23 cellular contexts compared by ENCODE assay signal in the genomic region with DNA sequence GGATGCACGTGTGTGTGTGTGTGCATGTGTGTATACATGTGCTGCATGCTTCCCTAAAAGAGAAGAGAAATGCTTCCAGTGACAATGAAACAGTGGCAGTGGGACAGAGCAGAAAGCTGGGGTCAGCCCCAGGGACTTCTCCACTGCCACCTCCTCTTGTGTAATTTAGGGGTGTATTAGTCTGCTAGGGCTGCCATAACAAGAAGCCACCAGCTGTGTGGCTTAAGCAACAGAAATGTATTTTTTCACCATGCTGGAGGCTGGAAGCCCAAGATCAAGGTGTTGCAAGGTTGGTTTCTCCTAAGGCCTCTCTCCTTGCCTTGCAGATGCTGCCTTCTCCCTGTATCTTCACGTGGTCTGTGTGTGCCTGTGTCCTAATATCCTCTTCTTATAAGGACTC.
"Had no signal": no experiment of that assay in that cellular context is flagged by ENCODE, and none has a peak within 500 bp of the region (broad histone marks: within the 10 kb centered on the region; RNA-seq: fewer than 3 reads in every experiment).

No MANE protein-coding gene starts in this region.

- H3K4me1 ChIP-seq: prostate gland, upper lobe of right lung had no signal

- H3K4me3 Mint-ChIP-seq: naive thymus-derived CD8-positive, alpha-beta T cell; stimulated activated naive CD8-positive, alpha-beta T cell treated with anti-CD3 and anti-CD28 coated beads, Interleukin-15, amount 100 ng/mL, for 72 hours had no signal

- H3K27ac ChIP-seq: esophagus squamous epithelium, prostate gland, suprapubic skin, upper lobe of right lung had no signal

- H3K9me3 ChIP-seq: esophagus squamous epithelium, prostate gland, suprapubic skin, transverse colon, upper lobe of right lung, uterus had no signal

- H3K27me3 ChIP-seq: esophagus squamous epithelium, heart right ventricle, suprapubic skin, transverse colon, upper lobe of right lung, uterus had no signal

- H3K4me3 ChIP-seq: coronary artery, esophagus squamous epithelium, heart right ventricle, lung, prostate gland, skin epidermis, suprapubic skin, transverse colon, upper lobe of right lung, uterus had no signal

- ATAC-seq: naive thymus-derived CD8-positive, alpha-beta T cell had no signal

- H3K36me3 ChIP-seq: esophagus squamous epithelium, heart right ventricle, prostate gland, suprapubic skin, transverse colon, upper lobe of right lung, uterus had no signal

- DNase-seq: dermis blood vessel endothelial cell; effector memory CD4-positive, alpha-beta T cell; esophagus squamous epithelium; foreskin melanocyte; glutamatergic neuron; heart right ventricle; hippocampal formation; mesendoderm; naive thymus-derived CD8-positive, alpha-beta T cell; right cardiac atrium; stimulated activated CD4-positive, alpha-beta T cell treated with anti-CD3 and anti-CD28 coated beads, Interleukin-15, amount 100 ng/mL, for 24 hours; stimulated activated CD4-positive, alpha-beta T cell treated with anti-CD3 and anti-CD28 coated beads, Interleukin-4, amount 100 ng/mL, for 1 hour; stimulated activated CD8-positive, alpha-beta memory T cell treated with anti-CD3 and anti-CD28 coated beads, Interleukin-4, amount 100 ng/mL, for 48 hours; stimulated activated naive CD4-positive, alpha-beta T cell; stimulated activated naive CD8-positive, alpha-beta T cell treated with anti-CD3 and anti-CD28 coated beads, Interleukin-15, amount 100 ng/mL, for 72 hours; transverse colon; upper lobe of right lung; uterus had no signal

- H3K36me3 Mint-ChIP-seq: naive thymus-derived CD8-positive, alpha-beta T cell had no signal

- H3K4me1 Mint-ChIP-seq: naive thymus-derived CD8-positive, alpha-beta T cell; stimulated activated naive CD8-positive, alpha-beta T cell treated with anti-CD3 and anti-CD28 coated beads, Interleukin-15, amount 100 ng/mL, for 72 hours had no signal
